21 cellular contexts compared by ENCODE assay signal in the genomic region with DNA sequence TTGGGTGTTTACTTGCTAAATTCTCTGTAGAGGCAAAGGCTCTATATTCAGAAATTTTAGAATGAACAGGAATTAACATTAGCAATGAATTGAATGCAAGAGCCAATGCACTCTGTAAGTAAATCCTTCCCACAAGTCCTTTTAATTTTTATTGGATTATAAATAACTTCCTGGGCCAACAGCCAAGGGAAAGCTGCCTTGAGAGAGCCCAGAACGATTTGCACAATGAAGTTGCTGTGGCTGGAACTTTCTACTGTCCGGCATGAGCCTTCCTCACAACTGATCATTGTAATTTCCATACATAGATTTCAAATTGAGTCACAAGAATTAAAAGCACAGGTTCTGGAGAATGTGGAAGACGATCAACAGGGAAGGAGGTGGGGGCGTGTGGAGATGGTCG.
DNase-seq lines count a peak whose midpoint lies in the region; ATAC-seq and TF ChIP-seq lines count a peak whose summit lies in the region.
"Had no signal": no experiment of that assay in that cellular context is flagged by ENCODE, and none has a peak within 500 bp of the region (broad histone marks: within the 10 kb centered on the region; RNA-seq: fewer than 3 reads in every experiment).

No MANE protein-coding gene starts in this region.

- in situ Hi-C loops in G401 (cut with HindIII; ENCODE audit: low sequenced_read_pairs) = no loop called here

- H3K27me3 ChIP-seq in right atrium auricular region = no peaks in the 10 kb centered on the region
- no peaks in the 10 kb centered on the region for H3K27me3 ChIP-seq in CD8-positive, alpha-beta memory T cell (ENCODE audit: insufficient read depth, low read length, poor library complexity, severe bottlenecking)

- H3K4me1 ChIP-seq in right atrium auricular region = peaks cover 0 to 9% of the 10 kb centered on the region in 2 donors
- no peaks in the 10 kb centered on the region for H3K4me1 ChIP-seq in CD8-positive, alpha-beta memory T cell (ENCODE audit: insufficient read depth, low read length)
- H3K4me1 ChIP-seq: SJSA1 had no signal

- no peaks in the 10 kb centered on the region for H3K36me3 Mint-ChIP-seq in CD8-positive, alpha-beta memory T cell
- H3K36me3 Mint-ChIP-seq: IgD-negative memory B cell had no signal

- peaks cover 0 to 3% of the 10 kb centered on the region in 2 donors for H3K27me3 Mint-ChIP-seq in CD8-positive, alpha-beta memory T cell

- no peak overlapping the region for H3K4me3 Mint-ChIP-seq in CD8-positive, alpha-beta memory T cell
- H3K4me3 Mint-ChIP-seq: GM23338, IgD-negative memory B cell had no signal

- no peak overlapping the region for H3K27ac ChIP-seq in right atrium auricular region
- H3K27ac ChIP-seq in CD8-positive, alpha-beta memory T cell (ENCODE audit: low read depth, low read length) = no peak overlapping the region
- H3K27ac ChIP-seq: BLaER1 treated with 17β-estradiol and CSF1 and Interleukin-3, amounts not matched to agents 10 nM and 100 nM; SJSA1 had no signal

- ATAC-seq in Right ventricle myocardium superior (ENCODE audit: poor library complexity) (peak; percentile 79), left ventricle myocardium superior (peak; percentile 73), HG03342 (IDR thresholded peaks at IDR 0.05; ENCODE audit: unreplicated experiment) (no peak)
- ATAC-seq: GM23338 had no signal

- no peaks in the 10 kb centered on the region for H3K4me1 Mint-ChIP-seq in CD8-positive, alpha-beta memory T cell
- H3K4me1 Mint-ChIP-seq: IgD-negative memory B cell had no signal

- no peak overlapping the region for H3K27ac Mint-ChIP-seq in CD8-positive, alpha-beta memory T cell
- H3K27ac Mint-ChIP-seq: GM23338, IgD-negative memory B cell had no signal

- POLR2A ChIA-PET in CD8-positive, alpha-beta memory T cell (lab: Charles Lee) = no interaction called here

- no peak for TF ChIP-seq CTCF in right atrium auricular region (IDR thresholded peaks at IDR 0.05)

- peaks cover 0 to 7% of the 10 kb centered on the region in 2 donors for H3K9me3 ChIP-seq in right atrium auricular region
- H3K9me3 ChIP-seq in CD8-positive, alpha-beta memory T cell (ENCODE audit: low read length) = no peaks in the 10 kb centered on the region

- H3K9me3 Mint-ChIP-seq in CD8-positive, alpha-beta memory T cell = peaks cover 0 to 8% (median 2%) of the 10 kb centered on the region in 5 donors

- H3K4me3 ChIP-seq in right atrium auricular region = no peak overlapping the region
- H3K4me3 ChIP-seq in CD8-positive, alpha-beta memory T cell (ENCODE audit: low read length) = no peak overlapping the region
- H3K4me3 ChIP-seq: BLaER1 treated with 17β-estradiol and CSF1 and Interleukin-3, amounts not matched to agents 10 nM and 100 nM; GM23338; MG63; SJSA1 had no signal

- no peaks in the 10 kb centered on the region for H3K36me3 ChIP-seq in right atrium auricular region
- H3K36me3 ChIP-seq in CD8-positive, alpha-beta memory T cell (ENCODE audit: insufficient read depth, low read length) = no peaks in the 10 kb centered on the region
- H3K36me3 ChIP-seq: BLaER1 treated with 17β-estradiol and CSF1 and Interleukin-3, amounts not matched to agents 10 nM and 100 nM; MG63; SJSA1 had no signal

- intact Hi-C loops in Right ventricle myocardium superior (cut with DNase I) = no loop called here
- intact Hi-C loops in left ventricle myocardium superior (cut with micrococcal nuclease) = no loop called here

- CTCF ChIA-PET in CD8-positive, alpha-beta memory T cell (lab: Charles Lee) = no interaction called here

- DNase-seq in Right ventricle myocardium superior (no peak), right atrium auricular region (ENCODE audit: low spot score) (no peak), G401 (ENCODE audit: low spot score) (peak; percentile 5), left ventricle myocardium superior (no peak), pons (ENCODE audit: low spot score) (peak; percentile 22), NCI-H1417 treated with DMSO at 0.1 percent for 48 hours (lab: John Stamatoyannopoulos, UW) (no peak)
- no peak for DNase-seq in CD8-positive, alpha-beta memory T cell
- DNase-seq: GDM1, HCEC 1CT, Karpas-422, MG63, NCI-H1048, NCI-H1436 treated with DMSO at 0.1 percent for 48 hours, NCI-H2081 treated with DMSO at 0.1 percent for 48 hours, NCI-H510A, NCI-H748 treated with DMSO at 0.1 percent for 48 hours had no signal

Comparison
In these comparisons a context has a peak if more than half of its experiments do, and no peak if none do; other contexts are left out.
1. DNase-seq: peak in G401 (single experiment) and pons (single experiment); none in Right ventricle myocardium superior (single experiment), right atrium auricular region (single experiment), left ventricle myocardium superior (single experiment), CD8-positive, alpha-beta memory T cell (0 of 5) and NCI-H1417 treated with DMSO at 0.1 percent for 48 hours (single experiment).